Comparison of ENCODE assay signal across 8 cellular contexts in the genomic region with DNA sequence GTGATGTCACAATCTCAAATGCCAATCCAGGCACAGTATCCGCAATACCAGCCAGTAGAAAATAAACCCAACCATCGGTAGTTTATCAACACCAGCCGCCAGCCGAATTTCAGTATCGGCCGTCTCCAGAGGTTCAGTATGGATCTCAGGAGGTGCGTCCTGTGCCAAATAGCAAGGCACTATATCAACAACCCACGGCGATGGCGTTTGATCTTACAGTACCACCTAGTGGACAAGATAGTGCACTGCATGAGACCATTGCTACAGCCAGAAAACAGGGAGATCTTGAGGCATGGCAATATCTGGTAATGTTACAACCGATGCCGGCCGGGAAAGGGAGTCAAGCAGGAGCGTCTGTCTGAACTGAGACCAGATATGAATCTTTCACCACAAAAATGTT.
A peak's percentile ranks its signal among the peaks of the same experiment; 100 is the strongest.
DNase-seq lines count a peak whose midpoint lies in the region; ATAC-seq and TF ChIP-seq lines count a peak whose summit lies in the region.
"Not testable (repeated sequence)": the region's sequence is repeated elsewhere in the genome, so short reads cannot be mapped to it uniquely, and the experiment has no call there.

No MANE protein-coding gene starts in this region.

- H2AFZ ChIP-seq in OCI-LY7 (ENCODE audit: low read length): not testable (repeated sequence)

- H3K9me3 ChIP-seq in OCI-LY7 (ENCODE audit: low read length); colonic mucosa; right atrium auricular region: not testable (repeated sequence)

- H3K4me3 ChIP-seq in GM12875 (ENCODE audit: low read depth, low read length); OCI-LY7 (ENCODE audit: low read depth, low read length, poor library complexity, severe bottlenecking); colonic mucosa; right atrium auricular region: not testable (repeated sequence)

- H4K20me1 ChIP-seq in OCI-LY7 (ENCODE audit: insufficient read depth, low read length): not testable (repeated sequence)

- not testable (repeated sequence) for H3K9ac ChIP-seq in colonic mucosa (ENCODE audit: low read depth in 2 of 2, low read length in 2 of 2)

- not testable (repeated sequence) for H3K36me3 ChIP-seq in OCI-LY7 (ENCODE audit: insufficient read depth, low read length); colonic mucosa; right atrium auricular region

- DNase-seq in AG09319 (ENCODE audit: extremely low read depth, low read depth); OCI-LY7 (ENCODE audit: low spot score); colonic mucosa; right atrium auricular region (ENCODE audit: low spot score): not testable (repeated sequence)
- DNase-seq in activated T-cell treated with anti-CD3 and anti-CD28 coated beads for 48 hours (ENCODE audit: low read depth) (peak; percentile 1), natural killer cell (peak; percentile 16)
- DNase-seq in stimulated activated naive B cell treated with anti-CD40 and anti-IgM and Interleukin-4, amounts not matched to agents 10 μg/mL and 1 μg/mL and 100 μg/mL, for 72 hours: peak; percentile 4

- not testable (repeated sequence) for H3K4me1 Mint-ChIP-seq in natural killer cell; stimulated activated naive B cell treated with anti-CD40 and anti-IgM and Interleukin-4, amounts not matched to agents 10 μg/mL and 1 μg/mL and 100 μg/mL, for 72 hours

- H3K27ac Mint-ChIP-seq in natural killer cell; stimulated activated naive B cell treated with anti-CD40 and anti-IgM and Interleukin-4, amounts not matched to agents 10 μg/mL and 1 μg/mL and 100 μg/mL, for 72 hours: not testable (repeated sequence)

- H3K27me3 ChIP-seq in colonic mucosa, right atrium auricular region: not testable (repeated sequence)

- not testable (repeated sequence) for H3K27me3 Mint-ChIP-seq in natural killer cell (ENCODE audit: low read depth in 2 of 2); stimulated activated naive B cell treated with anti-CD40 and anti-IgM and Interleukin-4, amounts not matched to agents 10 μg/mL and 1 μg/mL and 100 μg/mL, for 72 hours

- not testable (repeated sequence) for BruUV-seq in OCI-LY7 (replicated peaks; lab: Mats Ljungman, UMichigan)

- CTCF ChIA-PET in OCI-LY7 (lab: Charles Lee; ENCODE audit: unreplicated experiment): not testable (repeated sequence)

- not testable (repeated sequence) for H3K4me3 Mint-ChIP-seq in natural killer cell; stimulated activated naive B cell treated with anti-CD40 and anti-IgM and Interleukin-4, amounts not matched to agents 10 μg/mL and 1 μg/mL and 100 μg/mL, for 72 hours

- not testable (repeated sequence) for H3K4me1 ChIP-seq in OCI-LY7 (ENCODE audit: insufficient read depth, low read length, poor library complexity, severe bottlenecking); colonic mucosa; right atrium auricular region

- not testable (repeated sequence) for ATAC-seq in natural killer cell; stimulated activated naive B cell treated with anti-CD40 and anti-IgM and Interleukin-4, amounts not matched to agents 10 μg/mL and 1 μg/mL and 100 μg/mL, for 72 hours (replicated peaks)

- intact Hi-C loops in OCI-LY7 (cut with micrococcal nuclease; ENCODE audit: unreplicated experiment); colonic mucosa (cut with DNase I); natural killer cell (cut with micrococcal nuclease): not testable (repeated sequence)

- not testable (repeated sequence) for H3K79me2 ChIP-seq in OCI-LY7 (ENCODE audit: insufficient read depth, low read depth, low read length)

- not testable (repeated sequence) for H3K36me3 Mint-ChIP-seq in natural killer cell; stimulated activated naive B cell treated with anti-CD40 and anti-IgM and Interleukin-4, amounts not matched to agents 10 μg/mL and 1 μg/mL and 100 μg/mL, for 72 hours

- H3K9me3 Mint-ChIP-seq in natural killer cell; stimulated activated naive B cell treated with anti-CD40 and anti-IgM and Interleukin-4, amounts not matched to agents 10 μg/mL and 1 μg/mL and 100 μg/mL, for 72 hours: not testable (repeated sequence)

- H3K27ac ChIP-seq in OCI-LY7 (ENCODE audit: low read depth, low read length, poor library complexity, severe bottlenecking); colonic mucosa; right atrium auricular region: not testable (repeated sequence)

- H3K9me2 ChIP-seq in OCI-LY7 (ENCODE audit: insufficient read depth, low read length): not testable (repeated sequence)

- TF ChIP-seq CTCF in AG09319 (IDR thresholded peaks at IDR 0.05; ENCODE audit: low read depth, low read length) (peak; percentile 22), GM12875 (IDR thresholded peaks at IDR 0.05; ENCODE audit: borderline replicate concordance, insufficient read depth, low read depth, low read length) (peak; percentile 33; the same call in 1 of the 2 replicates), OCI-LY7 (conservative IDR thresholded peaks at IDR 0.05; ENCODE audit: low read length) (peak; percentile 57), colonic mucosa (IDR thresholded peaks at IDR 0.05) (peak; percentile 42), right atrium auricular region (IDR thresholded peaks at IDR 0.05) (peak; percentile 39 to 63), natural killer cell (IDR thresholded peaks at IDR 0.05) (peak; percentile 63)

- POLR2A ChIA-PET in OCI-LY7 (lab: Charles Lee): not testable (repeated sequence)

- not testable (repeated sequence) for H3K4me2 ChIP-seq in OCI-LY7 (ENCODE audit: low read length)
